8 cellular contexts compared by ENCODE assay signal in genomic region chr4:39526283-39526682, GRCh38. TPM values are rescaled to one million over a fixed set of nuclear protein-coding genes. Genes with fewer than 3 reads are reported as not detected.
A peak's percentile ranks its signal among the peaks of the same experiment; 100 is the strongest.
DNase-seq lines count a peak whose midpoint lies in the region; ATAC-seq lines count a peak whose summit lies in the region.

No MANE protein-coding gene starts in this region.

- peak overlapping the region; percentile 92 for H3K27ac ChIP-seq in substantia nigra (ENCODE audit: low read depth, low read length, poor library complexity, severe bottlenecking)

- H3K4me3 Mint-ChIP-seq in T-helper 1 cell treated with Interleukin-12 subunit alpha and Interleukin-12 subunit beta and Interleukin-4 antibody, amounts not matched to agents 30 μg/mL and 1 μg/mL, for 36 hours: peak overlapping the region; percentile 91
- H3K4me3 Mint-ChIP-seq in activated T-helper 2 cell treated with anti-CD3 and anti-CD28 coated beads, Interferon-gamma antibody, Interleukin-2, Interleukin-4, amounts not matched to agents 10 μg/mL and 5 μg/mL and 100 μg/mL, durations not matched to agents 14 hours and 24 hours and 36 hours (ENCODE audit: low read depth): peak overlapping the region; percentile 98

- DNase-seq in T-helper 1 cell: no peak
- DNase-seq in activated T-helper 2 cell treated with anti-CD3 and anti-CD28 coated beads, Interferon-gamma antibody, Interleukin-2, Interleukin-4, amounts not matched to agents 10 μg/mL and 5 μg/mL and 100 μg/mL, durations not matched to agents 14 hours and 24 hours and 36 hours (ENCODE audit: low spot score): no peak
- peak; percentile 14 for DNase-seq in iPS-NIHi7 (ENCODE audit: extremely low spot score)
- no peak for DNase-seq in substantia nigra (lab: John Stamatoyannopoulos, UW)
- no peak for DNase-seq in T1000 (lab: John Stamatoyannopoulos, UW)
- no peak for DNase-seq in hypothalamus (lab: John Stamatoyannopoulos, UW)

- H3K36me3 Mint-ChIP-seq in T-helper 1 cell treated with Interleukin-12 subunit alpha and Interleukin-12 subunit beta and Interleukin-4 antibody, amounts not matched to agents 30 μg/mL and 1 μg/mL, for 36 hours (ENCODE audit: low read depth): peaks cover 7% of the 10 kb centered on the region
- peaks cover 13% of the 10 kb centered on the region for H3K36me3 Mint-ChIP-seq in activated T-helper 2 cell treated with anti-CD3 and anti-CD28 coated beads, Interferon-gamma antibody, Interleukin-2, Interleukin-4, amounts not matched to agents 10 μg/mL and 5 μg/mL and 100 μg/mL, durations not matched to agents 14 hours and 24 hours and 36 hours (ENCODE audit: low read depth)

- H3K4me1 Mint-ChIP-seq in T-helper 1 cell treated with Interleukin-12 subunit alpha and Interleukin-12 subunit beta and Interleukin-4 antibody, amounts not matched to agents 30 μg/mL and 1 μg/mL, for 36 hours (ENCODE audit: low read depth): peaks cover 17% of the 10 kb centered on the region
- H3K4me1 Mint-ChIP-seq in activated T-helper 2 cell treated with anti-CD3 and anti-CD28 coated beads, Interferon-gamma antibody, Interleukin-2, Interleukin-4, amounts not matched to agents 10 μg/mL and 5 μg/mL and 100 μg/mL, durations not matched to agents 14 hours and 24 hours and 36 hours (ENCODE audit: low read depth): peaks cover 16% of the 10 kb centered on the region

- intact Hi-C loops in activated T-helper 2 cell treated with anti-CD3 and anti-CD28 coated beads, Interferon-gamma antibody, Interleukin-2, Interleukin-4, amounts not matched to agents 10 μg/mL and 5 μg/mL and 100 μg/mL, durations not matched to agents 14 hours and 24 hours and 36 hours (cut with micrococcal nuclease): loop anchor here (1.0 to 5.0 kb wide), 4 partner anchors 69 to 453 kb away; partner anchors contain the start of genes LIAS, RPL9, SMIM14 and UBE2K

- no peak for ATAC-seq in HG03342 (IDR thresholded peaks at IDR 0.05; ENCODE audit: unreplicated experiment)

- H3K27ac Mint-ChIP-seq in T-helper 1 cell treated with Interleukin-12 subunit alpha and Interleukin-12 subunit beta and Interleukin-4 antibody, amounts not matched to agents 30 μg/mL and 1 μg/mL, for 36 hours: peak overlapping the region; percentile 83
- H3K27ac Mint-ChIP-seq in activated T-helper 2 cell treated with anti-CD3 and anti-CD28 coated beads, Interferon-gamma antibody, Interleukin-2, Interleukin-4, amounts not matched to agents 10 μg/mL and 5 μg/mL and 100 μg/mL, durations not matched to agents 14 hours and 24 hours and 36 hours: peak overlapping the region; percentile 86

- H3K9me3 Mint-ChIP-seq in T-helper 1 cell treated with Interleukin-12 subunit alpha and Interleukin-12 subunit beta and Interleukin-4 antibody, amounts not matched to agents 30 μg/mL and 1 μg/mL, for 36 hours: peaks cover 6% of the 10 kb centered on the region
- peaks cover 13% of the 10 kb centered on the region for H3K9me3 Mint-ChIP-seq in activated T-helper 2 cell treated with anti-CD3 and anti-CD28 coated beads, Interferon-gamma antibody, Interleukin-2, Interleukin-4, amounts not matched to agents 10 μg/mL and 5 μg/mL and 100 μg/mL, durations not matched to agents 14 hours and 24 hours and 36 hours

- H3K27me3 Mint-ChIP-seq in T-helper 1 cell treated with Interleukin-12 subunit alpha and Interleukin-12 subunit beta and Interleukin-4 antibody, amounts not matched to agents 30 μg/mL and 1 μg/mL, for 36 hours (ENCODE audit: low read depth): no peaks in the 10 kb centered on the region
- H3K27me3 Mint-ChIP-seq in activated T-helper 2 cell treated with anti-CD3 and anti-CD28 coated beads, Interferon-gamma antibody, Interleukin-2, Interleukin-4, amounts not matched to agents 10 μg/mL and 5 μg/mL and 100 μg/mL, durations not matched to agents 14 hours and 24 hours and 36 hours (ENCODE audit: low read depth): no peaks in the 10 kb centered on the region

RNA-seq across cellular contexts. Expression of gene UGDH, which starts 1.0 kb away (rescaled TPM):
- 34.8 and 40.1 TPM in 2 replicates for total RNA-seq in activated T-helper 2 cell treated with anti-CD3 and anti-CD28 coated beads, Interferon-gamma antibody, Interleukin-2, Interleukin-4, amounts not matched to agents 10 μg/mL and 5 μg/mL and 100 μg/mL, durations not matched to agents 14 hours and 24 hours and 36 hours
